ENCODE assay signal across 14 cellular contexts in the genomic region with DNA sequence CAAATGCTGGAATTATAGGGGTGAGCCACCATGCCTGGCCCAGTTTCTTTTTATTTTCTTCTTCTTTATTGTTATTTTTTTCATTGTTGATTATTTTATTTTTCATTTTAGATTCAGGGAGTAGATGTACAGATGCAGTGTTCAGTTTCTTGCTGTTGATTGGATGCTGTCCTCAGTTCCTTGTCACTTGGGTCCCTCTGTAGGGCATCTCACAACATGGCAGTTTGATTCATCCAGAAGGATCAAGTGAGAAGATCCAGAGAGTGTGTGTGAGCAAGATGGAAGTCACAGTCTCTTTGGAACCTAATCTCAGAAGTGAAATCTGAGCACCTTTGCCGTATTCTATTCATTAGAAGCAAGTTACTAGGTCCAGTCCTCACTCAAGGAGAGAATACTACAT. TPM values are rescaled to one million over a fixed set of nuclear protein-coding genes. Genes with fewer than 3 reads are reported as not detected.
DNase-seq lines count a peak whose midpoint lies in the region; ATAC-seq, FAIRE-seq and TF ChIP-seq lines count a peak whose summit lies in the region.
"Had no signal": no experiment of that assay in that cellular context is flagged by ENCODE, and none has a peak within 500 bp of the region (broad histone marks: within the 10 kb centered on the region; RNA-seq: fewer than 3 reads in every experiment).

No MANE protein-coding gene starts in this region.

- DNase-seq in BE2C (no peak), GM23248 (peak; percentile 9), adipocyte (ENCODE audit: low read depth) (peak; percentile 6), HepG2 (ENCODE audit: low spot score) (peak; percentile 3), GM19238 (ENCODE audit: insufficient read length, low spot score) (no peak), NCI-H2081 treated with DMSO at 0.1 percent for 48 hours (lab: John Stamatoyannopoulos, UW) (no peak)
- DNase-seq in CD4-positive, alpha-beta memory T cell: no peak
- DNase-seq: Caco-2; hippocampal formation; NCI-H446; stimulated activated CD4-positive, alpha-beta T cell treated with anti-CD3 and anti-CD28 coated beads, Interleukin-4, amount 100 ng/mL, for 4 hours had no signal

- no peaks in the 10 kb centered on the region for H3K36me3 Mint-ChIP-seq in CD4-positive, alpha-beta memory T cell
- H3K36me3 Mint-ChIP-seq: memory B cell had no signal

- intact Hi-C loops in HepG2 (cut with micrococcal nuclease; ENCODE audit: unreplicated experiment): loop anchor here (5.0 kb wide), 1 partner anchor 232 kb away; no protein-coding TSS in a partner anchor
- intact Hi-C loops in CD4-positive, alpha-beta memory T cell (cut with micrococcal nuclease): no loop called here

- POLR2A ChIA-PET in HepG2 (lab: Yijun Ruan, JAX): no interaction called here
- POLR2A ChIA-PET in CD4-positive, alpha-beta memory T cell (lab: Charles Lee; ENCODE audit: partially characterized antibody): no interaction called here

- H3K9ac ChIP-seq in GM23248: no peak overlapping the region
- no peak overlapping the region for H3K9ac ChIP-seq in adipocyte (ENCODE audit: low read length)
- H3K9ac ChIP-seq in HepG2 (ENCODE audit: insufficient read depth, low read depth, low read length): no peak overlapping the region

- peaks cover 1% of the 10 kb centered on the region in 2 donors for H3K27me3 Mint-ChIP-seq in CD4-positive, alpha-beta memory T cell

- no peak overlapping the region for H3K27ac Mint-ChIP-seq in CD4-positive, alpha-beta memory T cell
- H3K27ac Mint-ChIP-seq: memory B cell had no signal

- in situ Hi-C loops in GM23248 (cut with MboI): no loop called here
- in situ Hi-C loops in HepG2 (cut with HindIII; ENCODE audit: extremely low pct_ligation_motif_present, low pct_unique_long_range_greater_than_20kb): loop anchor here (10.0 kb wide), 1 partner anchor 229 kb away; no protein-coding TSS in a partner anchor

- BruUV-seq in HepG2 (replicated peaks; lab: Mats Ljungman, UMichigan): no TSS peak

- no peak for FAIRE-seq in HepG2 (lab: Jason Lieb, UNC)

- H2AFZ ChIP-seq in GM23248 (no peak overlapping the region), HepG2 (ENCODE audit: low read length) (no peak overlapping the region)

- no peak overlapping the region for H3K4me3 Mint-ChIP-seq in CD4-positive, alpha-beta memory T cell
- H3K4me3 Mint-ChIP-seq: memory B cell had no signal

- no peaks in the 10 kb centered on the region for H3K4me1 ChIP-seq in BE2C
- no peaks in the 10 kb centered on the region for H3K4me1 ChIP-seq in GM23248 (ENCODE audit: insufficient read depth)
- H3K4me1 ChIP-seq in adipocyte (ENCODE audit: control insufficient read depth, insufficient read depth, low read length): no peaks in the 10 kb centered on the region
- H3K4me1 ChIP-seq in HepG2 (ENCODE audit: insufficient read depth, low read length): no peaks in the 10 kb centered on the region
- H3K4me1 ChIP-seq in CD4-positive, alpha-beta memory T cell (ENCODE audit: insufficient read depth, low read length): no peaks in the 10 kb centered on the region
- H3K4me1 ChIP-seq: Caco-2, SJSA1 had no signal

- H3K9me2 ChIP-seq in GM23248 (ENCODE audit: insufficient read depth): no peaks in the 10 kb centered on the region

- H3K4me2 ChIP-seq in GM23248 (ENCODE audit: unreplicated experiment): no peak overlapping the region
- no peak overlapping the region for H3K4me2 ChIP-seq in HepG2 (ENCODE audit: low read depth, low read length)

- no peak overlapping the region for H3K27ac ChIP-seq in GM23248
- H3K27ac ChIP-seq in HepG2 (ENCODE audit: extremely low read length, insufficient read depth, low read length): no peak overlapping the region
- no peak overlapping the region for H3K27ac ChIP-seq in CD4-positive, alpha-beta memory T cell (ENCODE audit: low read depth, low read length)
- H3K27ac ChIP-seq: SJSA1 had no signal

- TF ChIP-seq RAD21 in HepG2 (CRISPR knock-in tag; IDR thresholded peaks at IDR 0.05): no peak

- H3K4me3 ChIP-seq in BE2C (ENCODE audit: low read depth, low read length) (no peak overlapping the region), GM23248 (no peak overlapping the region), adipocyte (ENCODE audit: low read length) (no peak overlapping the region), HepG2 (replicated peaks in 1 of 3; ENCODE audit: insufficient read depth in 1 of 3, low read depth in 2 of 3, low read length in 3 of 3) (no peak overlapping the region)
- H3K4me3 ChIP-seq in CD4-positive, alpha-beta memory T cell (ENCODE audit: low read length in 2 of 2): no peak overlapping the region
- H3K4me3 ChIP-seq: SJSA1 had no signal

- no peaks in the 10 kb centered on the region for H3F3A ChIP-seq in GM23248 (ENCODE audit: insufficient read depth)

- peak; percentile 15; the same call in 1 of the 2 replicates for TF ChIP-seq CTCF in BE2C (IDR thresholded peaks at IDR 0.05; ENCODE audit: low read depth, low read length)
- peak; percentile 43 for TF ChIP-seq CTCF in HepG2 (CRISPR knock-in tag; IDR thresholded peaks at IDR 0.05)

- no peaks in the 10 kb centered on the region for H3K79me2 ChIP-seq in GM23248 (ENCODE audit: insufficient read depth)
- H3K79me2 ChIP-seq in HepG2 (ENCODE audit: insufficient read depth, low read length): no peaks in the 10 kb centered on the region

- no peaks in the 10 kb centered on the region for H3K36me3 ChIP-seq in BE2C
- no peaks in the 10 kb centered on the region for H3K36me3 ChIP-seq in GM23248 (ENCODE audit: low read depth)
- no peaks in the 10 kb centered on the region for H3K36me3 ChIP-seq in adipocyte (ENCODE audit: control insufficient read depth, insufficient read depth, low read length, severe bottlenecking)
- H3K36me3 ChIP-seq in HepG2 (replicated peaks in 1 of 2; ENCODE audit: control insufficient read depth in 1 of 2, insufficient read depth in 2 of 2, low read length in 2 of 2): no peaks in the 10 kb centered on the region
- H3K36me3 ChIP-seq in CD4-positive, alpha-beta memory T cell (ENCODE audit: insufficient read depth, low read length): no peaks in the 10 kb centered on the region
- H3K36me3 ChIP-seq: SJSA1 had no signal

- H3K9me3 ChIP-seq in BE2C (no peaks in the 10 kb centered on the region), GM23248 (ENCODE audit: low read depth) (no peaks in the 10 kb centered on the region), adipocyte (ENCODE audit: control insufficient read depth, low read length) (no peaks in the 10 kb centered on the region), HepG2 (ENCODE audit: low read length) (no peaks in the 10 kb centered on the region)
- no peaks in the 10 kb centered on the region for H3K9me3 ChIP-seq in CD4-positive, alpha-beta memory T cell (ENCODE audit: control insufficient read depth in 1 of 2, low read length in 2 of 2)
- H3K9me3 ChIP-seq: Caco-2, SJSA1 had no signal

- H3K27me3 ChIP-seq in BE2C (no peaks in the 10 kb centered on the region), GM23248 (replicated peaks; ENCODE audit: insufficient read depth) (no peaks in the 10 kb centered on the region), adipocyte (replicated peaks; ENCODE audit: control insufficient read depth, insufficient read depth, low read length) (peaks cover 12% of the 10 kb centered on the region), HepG2 (ENCODE audit: control insufficient read depth in 1 of 2, insufficient read depth in 2 of 2, low read length in 2 of 2) (no peaks in the 10 kb centered on the region)
- no peaks in the 10 kb centered on the region for H3K27me3 ChIP-seq in CD4-positive, alpha-beta memory T cell (ENCODE audit: insufficient read depth, low read length)
- H3K27me3 ChIP-seq: SJSA1 had no signal

- TF ChIP-seq EP300 in HepG2 (IDR thresholded peaks at IDR 0.05; ENCODE audit: low read depth in 2 of 2, low read length in 2 of 2) (no peak), HepG2 (CRISPR knock-in tag; IDR thresholded peaks at IDR 0.05; ENCODE audit: borderline replicate concordance) (no peak)

- ATAC-seq in HepG2: peak; percentile 53; the same call in 2 of the 3 replicates
- no peak for ATAC-seq in GM21723 (IDR thresholded peaks at IDR 0.05; ENCODE audit: unreplicated experiment)

- CTCF ChIA-PET in HepG2 (lab: Yijun Ruan, JAX; ENCODE audit: low intra/inter-chr PET ratio, low total read pairs): interaction anchor here (1.2 kb wide), 1 partner anchor 232 kb away, joined by 4 read pairs; no protein-coding TSS in a partner anchor
- CTCF ChIA-PET in CD4-positive, alpha-beta memory T cell (lab: Charles Lee; ENCODE audit: partially characterized antibody): no interaction called here

- H3K9me3 Mint-ChIP-seq in CD4-positive, alpha-beta memory T cell: peaks cover 0 to 3% (median 0%) of the 10 kb centered on the region in 8 donors
- H3K9me3 Mint-ChIP-seq: memory B cell had no signal

- no peak for TF ChIP-seq POLR2A in HepG2 (IDR thresholded peaks at IDR 0.05; ENCODE audit: insufficient read depth in 1 of 2, low read depth in 2 of 2, low read length in 2 of 2)

- no peaks in the 10 kb centered on the region for H3K4me1 Mint-ChIP-seq in CD4-positive, alpha-beta memory T cell
- H3K4me1 Mint-ChIP-seq: memory B cell had no signal

- WGBS in GM23248 (ENCODE audit: low coverage in 1 of 2, low lambda C conversion rate in 2 of 2, missing lambda C conversion rate in 2 of 2), 2 experiments: 62 to 71% methylated on average over 1 of the region's 1 CpG
- WGBS in HepG2 (ENCODE audit: low lambda C conversion rate): 0% methylated on average over 1 of the region's 1 CpG

- H4K20me1 ChIP-seq in GM23248 (ENCODE audit: insufficient read depth) (no peaks in the 10 kb centered on the region), HepG2 (ENCODE audit: insufficient read depth, low read length) (no peaks in the 10 kb centered on the region)

RNA-seq across cellular contexts. Expression of gene HMGB3, which starts 20.9 kb away (rescaled TPM):
- 21.7 TPM for polyA plus RNA-seq in BE2C (2012; ENCODE audit: insufficient read depth, insufficient read length, low read depth)
- 6.5 and 12.1 TPM in 2 replicates for total RNA-seq in GM23248 (2014; rRNA removed; shearing (Covaris generic))
- polyA plus RNA-seq in GM23248 (2016; fragmentation: Nextera tagmentation; extraction: Ambion mirVana) (31.7 and 33.3 TPM in 2 replicates), HepG2 (2011; rRNA removed) (5.9 and 8.5 TPM in 2 replicates)
- total RNA-seq in HepG2 (2016; rRNA removed; fragmentation: Illumina TruSeq; extraction: Trizol): 87.1 and 119 TPM in 2 replicates
- 6.6 and 8.3 TPM in 2 replicates for total RNA-seq in HepG2 (2016; cell fraction: cytosol; rRNA removed; fragmentation: Illumina TruSeq; extraction: Trizol; ENCODE audit: low read depth)
- total RNA-seq in HepG2 (2016; cell fraction: insoluble cytoplasmic fraction; rRNA removed; fragmentation: Illumina TruSeq; extraction: Trizol): 83.2 and 120 TPM in 2 replicates
- 16.6 and 20.7 TPM in 2 replicates for total RNA-seq in HepG2 (2016; cell fraction: membrane; rRNA removed; fragmentation: Illumina TruSeq; extraction: Trizol)
- total RNA-seq in HepG2 (2016; cell fraction: nucleus; rRNA removed; fragmentation: Illumina TruSeq; extraction: Trizol): 25.0 and 27.7 TPM in 2 replicates
- 4.2 and 5.9 TPM in 2 replicates for polyA plus RNA-seq in HepG2 (2011; cell fraction: cytosol; rRNA removed)
- polyA plus RNA-seq in HepG2 (2011; cell fraction: nucleus; rRNA removed): 3.2 TPM in 2 replicates
- polyA plus RNA-seq in HepG2 (2012): 34.1 and 64.7 TPM in 2 replicates
- 20.0 and 21.9 TPM in 2 replicates for polyA plus RNA-seq in HepG2 (2016; cell fraction: cytosol; fragmentation: Illumina TruSeq; extraction: Trizol; ENCODE audit: low read depth)
- 168 and 175 TPM in 2 replicates for polyA plus RNA-seq in HepG2 (2016; cell fraction: insoluble cytoplasmic fraction; fragmentation: Illumina TruSeq; extraction: Trizol; ENCODE audit: low read depth)
- polyA plus RNA-seq in HepG2 (2016; cell fraction: membrane; fragmentation: Illumina TruSeq; extraction: Trizol; ENCODE audit: low read depth): 25.5 and 25.6 TPM in 2 replicates
- polyA plus RNA-seq in HepG2 (2016; cell fraction: nucleus; fragmentation: Illumina TruSeq; extraction: Trizol; ENCODE audit: insufficient read depth, low read depth): 60.8 and 67.6 TPM in 2 replicates
- 4.3 and 13.1 TPM in 2 replicates for polyA minus RNA-seq in HepG2 (2011; rRNA and poly(A)+ RNA removed; ENCODE audit: low replicate concordance)
- polyA minus RNA-seq in HepG2 (2011; cell fraction: cytosol; rRNA and poly(A)+ RNA removed): 5.5 and 5.9 TPM in 2 replicates
- 12.8 and 15.1 TPM in 2 replicates for polyA minus RNA-seq in HepG2 (2011; cell fraction: nucleus; rRNA and poly(A)+ RNA removed)
- 1 to 10 TPM; 1.7 to 1.9 TPM for total RNA-seq in CD4-positive, alpha-beta memory T cell
- 1 to 10 TPM in 1 of 2 donors, under 1 TPM in 1; 0.67 to 1.3 TPM for polyA plus RNA-seq in CD4-positive, alpha-beta memory T cell

Comparison
In these comparisons a context has a peak if more than half of its experiments do, and no peak if none do; other contexts are left out.
1. DNase-seq: peak in GM23248 (single experiment), adipocyte (single experiment) and HepG2 (single experiment); none in BE2C (single experiment), GM19238 (single experiment), NCI-H2081 treated with DMSO at 0.1 percent for 48 hours (single experiment) and CD4-positive, alpha-beta memory T cell (0 of 5).